14 cellular contexts compared by ENCODE assay signal in genomic region chr11:85170184-85170583, GRCh38.
DNase-seq lines count a peak whose midpoint lies in the region; TF ChIP-seq lines count a peak whose summit lies in the region.
"Had no signal": no experiment of that assay in that cellular context is flagged by ENCODE, and none has a peak within 500 bp of the region (broad histone marks: within the 10 kb centered on the region; RNA-seq: fewer than 3 reads in every experiment).

No MANE protein-coding gene starts in this region.

- H3K36me3 ChIP-seq in HUES48 (ENCODE audit: control insufficient read depth, insufficient read depth, low read length), result no peaks in the 10 kb centered on the region
- H3K36me3 ChIP-seq in brain microvascular endothelial cell (replicated peaks), result no peaks in the 10 kb centered on the region
- no peaks in the 10 kb centered on the region for H3K36me3 ChIP-seq in SK-N-SH (replicated peaks in 1 of 2; ENCODE audit: control insufficient read depth in 1 of 2, insufficient read depth in 2 of 2, low read length in 1 of 2)
- H3K36me3 ChIP-seq: BE2C had no signal

- no peak overlapping the region for H3K4me3 ChIP-seq in AG10803 (ENCODE audit: low read length)
- no peak overlapping the region for H3K4me3 ChIP-seq in HUES48 (ENCODE audit: low read depth, low read length)
- H3K4me3 ChIP-seq in brain microvascular endothelial cell (ENCODE audit: low read depth, low read length), result no peak overlapping the region
- H3K4me3 ChIP-seq in SK-N-SH (ENCODE audit: low read depth in 2 of 2, low read length in 1 of 2), result no peak overlapping the region

- 0% methylated on average over 1 of the region's 1 CpG for WGBS in SK-N-SH (ENCODE audit: low lambda C conversion rate)

- no peaks in the 10 kb centered on the region for H3K79me2 ChIP-seq in SK-N-SH (ENCODE audit: insufficient read depth)

- TF ChIP-seq EP300 in SK-N-SH (IDR thresholded peaks at IDR 0.05; ENCODE audit: borderline replicate concordance in 1 of 2, low read depth in 1 of 2, low read length in 1 of 2), result no peak

- no peaks in the 10 kb centered on the region for H3K27me3 Mint-ChIP-seq in activated CD4-positive, alpha-beta T cell treated with anti-CD3 and anti-CD28 coated beads, Interleukin-2, amount 10 ng/mL, durations not matched to agents 7 days and 5 days
- H3K27me3 Mint-ChIP-seq: T-cell had no signal

- TF ChIP-seq RAD21 in SK-N-SH (IDR thresholded peaks at IDR 0.05; ENCODE audit: low read length), result no peak

- H3K27ac Mint-ChIP-seq in activated CD4-positive, alpha-beta T cell treated with anti-CD3 and anti-CD28 coated beads, Interleukin-2, amount 10 ng/mL, durations not matched to agents 7 days and 5 days, result no peak overlapping the region
- H3K27ac Mint-ChIP-seq: activated T-helper 1 cell treated with anti-CD3 and anti-CD28 coated beads, Interleukin-12 subunit alpha, Interleukin-12 subunit beta, Interleukin-2, Interleukin-4 antibody, amounts not matched to agents 30 ng/mL and 10 ng/mL and 1 ng/mL, durations not matched to agents 14 hours and 24 hours and 36 hours; T-cell had no signal

- TF ChIP-seq CTCF in AG10803 (conservative IDR thresholded peaks at IDR 0.05; ENCODE audit: low read length) (no peak), brain microvascular endothelial cell (IDR thresholded peaks at IDR 0.05; ENCODE audit: low read depth, low read length, missing control alignments) (no peak), SK-N-SH (IDR thresholded peaks at IDR 0.05) (no peak)

- H3K9me3 Mint-ChIP-seq in activated CD4-positive, alpha-beta T cell treated with anti-CD3 and anti-CD28 coated beads, Interleukin-2, amount 10 ng/mL, durations not matched to agents 7 days and 5 days, result peaks cover 22% of the 10 kb centered on the region

- peak overlapping the region; percentile 86 for H3K27ac ChIP-seq in HUES48 (ENCODE audit: low read depth, low read length)
- no peak overlapping the region for H3K27ac ChIP-seq in brain microvascular endothelial cell
- H3K27ac ChIP-seq in SK-N-SH (ENCODE audit: low read depth in 2 of 2, low read length in 1 of 2), result no peak overlapping the region

- no peaks in the 10 kb centered on the region for H3K4me1 Mint-ChIP-seq in activated CD4-positive, alpha-beta T cell treated with anti-CD3 and anti-CD28 coated beads, Interleukin-2, amount 10 ng/mL, durations not matched to agents 7 days and 5 days
- H3K4me1 Mint-ChIP-seq: T-cell had no signal

- H3K27me3 ChIP-seq in HUES48 (ENCODE audit: control insufficient read depth, insufficient read depth, low read length), result no peaks in the 10 kb centered on the region
- H3K27me3 ChIP-seq in brain microvascular endothelial cell (replicated peaks), result no peaks in the 10 kb centered on the region
- H3K27me3 ChIP-seq in SK-N-SH (ENCODE audit: insufficient read depth), result no peaks in the 10 kb centered on the region
- H3K27me3 ChIP-seq: BE2C had no signal

- H3K9me3 ChIP-seq in HUES48 (ENCODE audit: control insufficient read depth, insufficient read depth, low read length), result no peaks in the 10 kb centered on the region
- no peaks in the 10 kb centered on the region for H3K9me3 ChIP-seq in SK-N-SH
- H3K9me3 ChIP-seq: BE2C had no signal

- no peaks in the 10 kb centered on the region for H3K36me3 Mint-ChIP-seq in activated CD4-positive, alpha-beta T cell treated with anti-CD3 and anti-CD28 coated beads, Interleukin-2, amount 10 ng/mL, durations not matched to agents 7 days and 5 days (ENCODE audit: low read depth)
- H3K36me3 Mint-ChIP-seq: T-cell had no signal

- POLR2A ChIA-PET in activated CD4-positive, alpha-beta T cell treated with anti-CD3 and anti-CD28 coated beads, Interleukin-2, amount 10 ng/mL, durations not matched to agents 7 days and 5 days (lab: Charles Lee), result no interaction called here
- POLR2A ChIA-PET in SK-N-SH (lab: Yijun Ruan, JAX), result no interaction called here

- no peak overlapping the region for H3K4me2 ChIP-seq in SK-N-SH

- peak; percentile 2 for DNase-seq in AG10803 (ENCODE audit: low read depth)
- DNase-seq in brain microvascular endothelial cell, result peak; percentile 33
- DNase-seq in kidney tubule cell (ENCODE audit: low spot score), result peak; percentile 81
- DNase-seq in activated CD4-positive, alpha-beta T cell treated with anti-CD3 and anti-CD28 coated beads, Interleukin-2, amount 10 ng/mL, durations not matched to agents 7 days and 5 days, result no peak
- no peak for DNase-seq in SK-N-SH
- DNase-seq in stimulated activated CD4-positive, alpha-beta T cell treated with anti-CD3 and anti-CD28 coated beads, Interleukin-2, amount 100 ng/mL, for 24 hours, result no peak
- no peak for DNase-seq in NCI-H524 (lab: John Stamatoyannopoulos, UW)
- DNase-seq: activated CD4-positive, alpha-beta T cell treated with anti-CD3 and anti-CD28 coated beads for 48 hours; BE2C; GF-D8; hippocampal formation; T-cell had no signal

- CTCF ChIA-PET in activated CD4-positive, alpha-beta T cell treated with anti-CD3 and anti-CD28 coated beads, Interleukin-2, amount 10 ng/mL, durations not matched to agents 7 days and 5 days (lab: Charles Lee), result no interaction called here
- CTCF ChIA-PET in SK-N-SH (lab: Yijun Ruan, JAX), result no interaction called here

- in situ Hi-C loops in brain microvascular endothelial cell (cut with HindIII; ENCODE audit: low pct_ligation_motif_present, low sequenced_read_pairs), result no loop called here

- no peaks in the 10 kb centered on the region for H3K9me2 ChIP-seq in SK-N-SH

- H3K4me3 Mint-ChIP-seq in activated CD4-positive, alpha-beta T cell treated with anti-CD3 and anti-CD28 coated beads, Interleukin-2, amount 10 ng/mL, durations not matched to agents 7 days and 5 days, result no peak overlapping the region
- H3K4me3 Mint-ChIP-seq: activated T-helper 1 cell treated with anti-CD3 and anti-CD28 coated beads, Interleukin-12 subunit alpha, Interleukin-12 subunit beta, Interleukin-2, Interleukin-4 antibody, amounts not matched to agents 30 ng/mL and 10 ng/mL and 1 ng/mL, durations not matched to agents 14 hours and 24 hours and 36 hours; T-cell had no signal

- no peak overlapping the region for H2AFZ ChIP-seq in SK-N-SH (ENCODE audit: low read depth)

- H4K20me1 ChIP-seq in SK-N-SH (ENCODE audit: insufficient read depth), result no peaks in the 10 kb centered on the region

- H3F3A ChIP-seq in SK-N-SH (replicated peaks; ENCODE audit: insufficient read depth), result no peaks in the 10 kb centered on the region

- peaks cover 29% of the 10 kb centered on the region for H3K4me1 ChIP-seq in HUES48 (ENCODE audit: control insufficient read depth, insufficient read depth, low read length)
- H3K4me1 ChIP-seq in SK-N-SH (ENCODE audit: control insufficient read depth in 1 of 2, insufficient read depth in 2 of 2, low read depth in 1 of 2, low read length in 1 of 2), result no peaks in the 10 kb centered on the region
- H3K4me1 ChIP-seq: BE2C had no signal

- peak overlapping the region; percentile 41; the same call in 1 of the 2 replicates for H3K9ac ChIP-seq in HUES48 (ENCODE audit: low read depth, low read length)
- no peak overlapping the region for H3K9ac ChIP-seq in SK-N-SH

TF ChIP-seq in SK-N-SH, 30 proteins besides CTCF, POLR2A, EP300 and RAD21:
- TF ChIP-seq SIN3A (IDR thresholded peaks at IDR 0.05; ENCODE audit: borderline replicate concordance, low read depth, low read length) (no peak), FOXJ3 (CRISPR knock-in tag; IDR thresholded peaks at IDR 0.05) (no peak), RXRA (IDR thresholded peaks at IDR 0.05; ENCODE audit: borderline replicate concordance, low read depth) (no peak), USF2 (IDR thresholded peaks at IDR 0.05; ENCODE audit: borderline replicate concordance, low read depth, low read length) (no peak), POLR2AphosphoS5 (IDR thresholded peaks at IDR 0.05; ENCODE audit: low read depth, low read length) (no peak), TAF1 (IDR thresholded peaks at IDR 0.05; ENCODE audit: borderline replicate concordance, low read depth, low read length) (no peak), SMC3 (IDR thresholded peaks at IDR 0.05; ENCODE audit: low read depth, low read length) (no peak), MEF2A (IDR thresholded peaks at IDR 0.05; ENCODE audit: borderline replicate concordance, low read depth) (no peak), IRF3 (IDR thresholded peaks at IDR 0.05; ENCODE audit: low read depth, low read length) (no peak), YY1 (IDR thresholded peaks at IDR 0.05; ENCODE audit: low read depth) (no peak), EZH2phosphoT487 (IDR thresholded peaks at IDR 0.05; ENCODE audit: borderline replicate concordance, low read depth) (no peak), NFIC (IDR thresholded peaks at IDR 0.05; ENCODE audit: borderline replicate concordance) (no peak)

Comparison
In these comparisons a context has a peak if more than half of its experiments do, and no peak if none do; other contexts are left out.
1. DNase-seq: peak in AG10803 (single experiment), brain microvascular endothelial cell (single experiment) and kidney tubule cell (single experiment); none in activated CD4-positive, alpha-beta T cell treated with anti-CD3 and anti-CD28 coated beads, Interleukin-2, amount 10 ng/mL, durations not matched to agents 7 days and 5 days (single experiment), SK-N-SH (single experiment), stimulated activated CD4-positive, alpha-beta T cell treated with anti-CD3 and anti-CD28 coated beads, Interleukin-2, amount 100 ng/mL, for 24 hours (0 of 2) and NCI-H524 (0 of 2).